Comparison of ENCODE assay signal across 34 cellular contexts in genomic region chr19:1753730-1754442, GRCh38. TPM values are rescaled to one million over a fixed set of nuclear protein-coding genes. Genes with fewer than 3 reads are reported as not detected.
"Had no signal": no experiment of that assay in that cellular context is flagged by ENCODE, and none has a peak within 500 bp of the region (broad histone marks: within the 10 kb centered on the region; RNA-seq: fewer than 3 reads in every experiment).

No MANE protein-coding gene starts in this region.

- ATAC-seq: esophagus mucosa; gastroesophageal sphincter; heart left ventricle; left cardiac atrium; left lung; naive thymus-derived CD4-positive, alpha-beta T cell; psoas muscle; stimulated activated memory B cell treated with anti-CD40 and anti-IgM and Interleukin-4, amounts not matched to agents 10 μg/mL and 1 μg/mL and 100 μg/mL, for 72 hours; stimulated activated naive CD8-positive, alpha-beta T cell treated with anti-CD3 and anti-CD28 coated beads, Interleukin-15, Interleukin-2, amounts not matched to agents 100 U/mL and 50 U/mL, for 24 hours had no signal

- H3K36me3 ChIP-seq: gastroesophageal sphincter, heart left ventricle, left lung, neural progenitor cell, ovary, spleen, thoracic aorta, tibial nerve, upper lobe of left lung had no signal

- H3K9ac ChIP-seq: neural progenitor cell had no signal

- H3K9me3 Mint-ChIP-seq: dendritic cell treated with granulocyte-macrophage colony-stimulating factor and Interleukin-4, amounts not matched to agents 40 ng/mL and 50 ng/mL, for 4 days; endodermal cell; nephron; neural progenitor cell; stimulated activated memory B cell treated with anti-CD40 and anti-IgM and Interleukin-4, amounts not matched to agents 10 μg/mL and 1 μg/mL and 100 μg/mL, for 72 hours had no signal

- H2AFZ ChIP-seq: hepatocyte, neural progenitor cell had no signal

- H3K36me3 Mint-ChIP-seq: neural progenitor cell; stimulated activated memory B cell treated with anti-CD40 and anti-IgM and Interleukin-4, amounts not matched to agents 10 μg/mL and 1 μg/mL and 100 μg/mL, for 72 hours had no signal

- H3K4me3 ChIP-seq: gastroesophageal sphincter, heart left ventricle, hepatocyte, left lung, ovary, psoas muscle, skin epidermis, thoracic aorta, tibial nerve, upper lobe of left lung had no signal

- H3K4me3 Mint-ChIP-seq: dendritic cell treated with granulocyte-macrophage colony-stimulating factor and Interleukin-4, amounts not matched to agents 40 ng/mL and 50 ng/mL, for 4 days; endodermal cell; neural progenitor cell; stimulated activated memory B cell treated with anti-CD40 and anti-IgM and Interleukin-4, amounts not matched to agents 10 μg/mL and 1 μg/mL and 100 μg/mL, for 72 hours had no signal

- H3K9me3 ChIP-seq: gastroesophageal sphincter, heart left ventricle, left lung, ovary, psoas muscle, spleen, thoracic aorta, tibial nerve, upper lobe of left lung had no signal

- FAIRE-seq: colon, islet of Langerhans, urothelium cell line had no signal

- DNase-seq: effector CD8-positive, alpha-beta T cell; heart left ventricle; left cardiac atrium; mesendoderm; midbrain; naive thymus-derived CD4-positive, alpha-beta T cell; nucleus accumbens; ovary; posterior cingulate gyrus; psoas muscle; spleen; stimulated activated CD4-positive, alpha-beta T cell treated with anti-CD3 and anti-CD28 coated beads, Interleukin-4, amount 100 ng/mL, for 4 hours; stimulated activated naive CD8-positive, alpha-beta T cell treated with anti-CD3 and anti-CD28 coated beads, Interleukin-15, Interleukin-2, amounts not matched to agents 100 U/mL and 50 U/mL, for 24 hours; upper lobe of left lung had no signal

- H3K27ac ChIP-seq: epithelial cell of prostate, gastroesophageal sphincter, heart left ventricle, hepatocyte, left lung, neural progenitor cell, ovary, psoas muscle, skin epidermis, spleen, thoracic aorta, tibial nerve, upper lobe of left lung had no signal

- H3K79me2 ChIP-seq: hepatocyte had no signal

- H3K27ac Mint-ChIP-seq: dendritic cell treated with granulocyte-macrophage colony-stimulating factor and Interleukin-4, amounts not matched to agents 40 ng/mL and 50 ng/mL, for 4 days; endodermal cell; nephron; neural progenitor cell; stimulated activated memory B cell treated with anti-CD40 and anti-IgM and Interleukin-4, amounts not matched to agents 10 μg/mL and 1 μg/mL and 100 μg/mL, for 72 hours had no signal

RNA-seq across cellular contexts. Expression of gene ONECUT3, which starts 0.6 kb away (rescaled TPM):
- total RNA-seq: esophagus mucosa; heart left ventricle; kidney epithelial cell; left cardiac atrium; left lung; lower leg skin; lung microvascular endothelial cell; naive thymus-derived CD4-positive, alpha-beta T cell; psoas muscle; renal cortical epithelial cell; spleen; tibial nerve; upper lobe of left lung had no signal
- polyA plus RNA-seq: heart left ventricle; naive thymus-derived CD4-positive, alpha-beta T cell; ovary; psoas muscle; spleen had no signal
